Comparison of ENCODE assay signal across 20 cellular contexts in the genomic region with DNA sequence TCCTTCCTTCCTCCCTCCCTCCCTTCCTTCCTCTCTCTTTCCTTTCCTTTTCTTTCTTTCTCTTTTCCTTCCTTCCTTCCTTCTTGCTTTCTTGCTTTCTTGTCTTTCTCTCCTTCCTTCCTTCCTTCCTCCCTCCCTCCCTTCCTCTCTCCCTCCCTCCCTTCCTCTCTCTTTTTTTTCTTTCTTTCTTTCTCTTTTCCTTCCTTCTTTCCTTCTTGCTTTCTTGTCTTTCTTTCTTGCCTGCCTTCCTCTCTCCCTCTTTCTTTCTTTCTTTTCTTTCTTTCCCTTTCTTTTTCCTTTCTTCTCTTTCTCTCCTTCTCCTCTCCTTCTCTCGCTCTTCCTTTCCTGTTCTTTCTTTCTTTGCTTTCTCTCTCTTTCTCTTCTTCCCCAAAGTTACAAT.
"Had no signal": no experiment of that assay in that cellular context is flagged by ENCODE, and none has a peak within 500 bp of the region (broad histone marks: within the 10 kb centered on the region; RNA-seq: fewer than 3 reads in every experiment).

No MANE protein-coding gene starts in this region.

- H3K4me3 ChIP-seq: MG63, SJSA1, SK-N-MC had no signal

- DNase-seq: Karpas-422, KG1, MG63, NCI-H1092, NCI-H1436, NCI-H187, NCI-H2029, NCI-H2081 treated with DMSO at 0.1 percent for 48 hours, NCI-H2171, NCI-H446, NCI-H510A, NCI-H524 treated with DMSO at 0.1 percent for 48 hours, NCI-H69, NCI-H774, Right ventricle myocardium superior, RPMI8226, SIG-M5 had no signal

- H3K9me3 ChIP-seq: SJSA1 had no signal

- H3K27ac ChIP-seq: HL-60, SJSA1, SK-N-MC had no signal

- H3K4me1 ChIP-seq: SJSA1 had no signal

- H3K36me3 ChIP-seq: MG63, SJSA1 had no signal

- H3K27me3 ChIP-seq: MG63, SJSA1 had no signal
